ENCODE assay signal across 1 cellular context in the genomic region with DNA sequence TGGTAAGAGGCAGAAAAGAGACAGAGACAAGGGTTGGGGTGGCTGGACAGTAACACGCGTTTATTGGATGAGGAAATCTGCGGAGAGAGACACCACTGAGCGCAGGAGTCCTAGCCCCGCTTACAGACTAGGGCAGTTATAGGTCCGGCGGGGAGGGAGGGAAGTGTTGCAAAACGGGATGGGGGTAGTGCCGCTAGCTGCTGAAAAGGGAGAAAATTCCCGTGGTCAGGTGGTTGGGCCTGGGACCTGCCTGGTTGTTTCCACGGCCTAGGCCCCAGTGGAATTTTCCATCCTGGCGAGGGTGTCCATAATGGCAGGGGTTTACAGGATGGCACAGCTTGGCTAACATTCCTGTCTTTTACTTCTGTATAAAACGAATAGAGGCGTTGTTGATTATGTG.
TF ChIP-seq lines count a peak whose summit lies in the region.

No MANE protein-coding gene starts in this region.

TF ChIP-seq in HepG2, 621 proteins besides CTCF, POLR2A, EP300 and RAD21 (continued from another document and continues in another):
- TF ChIP-seq, protein P1, sequence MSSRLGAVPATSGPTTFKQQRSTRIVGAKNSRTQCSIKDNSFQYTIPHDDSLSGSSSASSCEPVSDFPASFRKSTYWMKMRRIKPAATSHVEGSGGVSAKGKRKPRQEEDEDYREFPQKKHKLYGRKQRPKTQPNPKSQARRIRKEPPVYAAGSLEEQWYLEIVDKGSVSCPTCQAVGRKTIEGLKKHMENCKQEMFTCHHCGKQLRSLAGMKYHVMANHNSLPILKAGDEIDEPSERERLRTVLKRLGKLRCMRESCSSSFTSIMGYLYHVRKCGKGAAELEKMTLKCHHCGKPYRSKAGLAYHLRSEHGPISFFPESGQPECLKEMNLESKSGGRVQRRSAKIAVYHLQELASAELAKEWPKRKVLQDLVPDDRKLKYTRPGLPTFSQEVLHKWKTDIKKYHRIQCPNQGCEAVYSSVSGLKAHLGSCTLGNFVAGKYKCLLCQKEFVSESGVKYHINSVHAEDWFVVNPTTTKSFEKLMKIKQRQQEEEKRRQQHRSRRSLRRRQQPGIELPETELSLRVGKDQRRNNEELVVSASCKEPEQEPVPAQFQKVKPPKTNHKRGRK (CRISPR knock-in tag; IDR thresholded peaks at IDR 0.05), result no peak
- TF ChIP-seq NRL (CRISPR knock-in tag; IDR thresholded peaks at IDR 0.05; ENCODE audit: borderline replicate concordance) (no peak), ATF1 (CRISPR knock-in tag; IDR thresholded peaks at IDR 0.05) (no peak), YEATS4 (CRISPR knock-in tag; IDR thresholded peaks at IDR 0.05; ENCODE audit: borderline replicate concordance) (0 out of 2 replicates have a peak, but pooled peaks have one; percentile 19), SATB2 (CRISPR knock-in tag; IDR thresholded peaks at IDR 0.05) (no peak), SKI (IDR thresholded peaks at IDR 0.05; ENCODE audit: partially characterized antibody) (no peak), MYC (CRISPR knock-in tag; IDR thresholded peaks at IDR 0.05; ENCODE audit: borderline replicate concordance) (no peak), ZNF746 (CRISPR knock-in tag; IDR thresholded peaks at IDR 0.05) (no peak), HNF4A (CRISPR knock-in tag; IDR thresholded peaks at IDR 0.05) (peak; percentile 1; the same call in 1 of the 2 replicates), ZNF350 (CRISPR knock-in tag; IDR thresholded peaks at IDR 0.05; ENCODE audit: borderline replicate concordance, low read depth) (no peak), ZNF792 (CRISPR knock-in tag; IDR thresholded peaks at IDR 0.05) (no peak), CBX1 (IDR thresholded peaks at IDR 0.05; ENCODE audit: low read depth) (no peak), SPEN (CRISPR knock-in tag; IDR thresholded peaks at IDR 0.05; ENCODE audit: low read depth) (no peak), ZNF777 (CRISPR knock-in tag; IDR thresholded peaks at IDR 0.05) (no peak), ZNF788 (CRISPR knock-in tag; IDR thresholded peaks at IDR 0.05; ENCODE audit: borderline replicate concordance) (no peak), CEBPB (IDR thresholded peaks at IDR 0.05; ENCODE audit: borderline replicate concordance, low read depth, low read length) (peak; percentile 53; the same call in 1 of the 2 replicates), ZNF160 (CRISPR knock-in tag; IDR thresholded peaks at IDR 0.05) (no peak), ZFY (CRISPR knock-in tag; IDR thresholded peaks at IDR 0.05) (peak; percentile 74), SP1 (IDR thresholded peaks at IDR 0.05) (no peak), SP1 (CRISPR knock-in tag; IDR thresholded peaks at IDR 0.05) (no peak), GTF3A (CRISPR knock-in tag; conservative IDR thresholded peaks at IDR 0.05) (no peak), SALL1 (CRISPR knock-in tag; IDR thresholded peaks at IDR 0.05) (peak; percentile 22; the same call in 1 of the 2 replicates), PHF8 (CRISPR knock-in tag; IDR thresholded peaks at IDR 0.05) (no peak; the same call in 1 of the 2 replicates)
- TF ChIP-seq, protein P2, sequence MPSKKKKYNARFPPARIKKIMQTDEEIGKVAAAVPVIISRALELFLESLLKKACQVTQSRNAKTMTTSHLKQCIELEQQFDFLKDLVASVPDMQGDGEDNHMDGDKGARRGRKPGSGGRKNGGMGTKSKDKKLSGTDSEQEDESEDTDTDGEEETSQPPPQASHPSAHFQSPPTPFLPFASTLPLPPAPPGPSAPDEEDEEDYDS (CRISPR knock-in tag; IDR thresholded peaks at IDR 0.05), result no peak; the same call in 1 of the 2 replicates
- TF ChIP-seq, protein P3, sequence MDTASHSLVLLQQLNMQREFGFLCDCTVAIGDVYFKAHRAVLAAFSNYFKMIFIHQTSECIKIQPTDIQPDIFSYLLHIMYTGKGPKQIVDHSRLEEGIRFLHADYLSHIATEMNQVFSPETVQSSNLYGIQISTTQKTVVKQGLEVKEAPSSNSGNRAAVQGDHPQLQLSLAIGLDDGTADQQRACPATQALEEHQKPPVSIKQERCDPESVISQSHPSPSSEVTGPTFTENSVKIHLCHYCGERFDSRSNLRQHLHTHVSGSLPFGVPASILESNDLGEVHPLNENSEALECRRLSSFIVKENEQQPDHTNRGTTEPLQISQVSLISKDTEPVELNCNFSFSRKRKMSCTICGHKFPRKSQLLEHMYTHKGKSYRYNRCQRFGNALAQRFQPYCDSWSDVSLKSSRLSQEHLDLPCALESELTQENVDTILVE (CRISPR knock-in tag; IDR thresholded peaks at IDR 0.05), result no peak
- TF ChIP-seq, protein P4, sequence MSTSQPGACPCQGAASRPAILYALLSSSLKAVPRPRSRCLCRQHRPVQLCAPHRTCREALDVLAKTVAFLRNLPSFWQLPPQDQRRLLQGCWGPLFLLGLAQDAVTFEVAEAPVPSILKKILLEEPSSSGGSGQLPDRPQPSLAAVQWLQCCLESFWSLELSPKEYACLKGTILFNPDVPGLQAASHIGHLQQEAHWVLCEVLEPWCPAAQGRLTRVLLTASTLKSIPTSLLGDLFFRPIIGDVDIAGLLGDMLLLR (CRISPR knock-in tag; IDR thresholded peaks at IDR 0.05), result no peak
- TF ChIP-seq, protein P5, sequence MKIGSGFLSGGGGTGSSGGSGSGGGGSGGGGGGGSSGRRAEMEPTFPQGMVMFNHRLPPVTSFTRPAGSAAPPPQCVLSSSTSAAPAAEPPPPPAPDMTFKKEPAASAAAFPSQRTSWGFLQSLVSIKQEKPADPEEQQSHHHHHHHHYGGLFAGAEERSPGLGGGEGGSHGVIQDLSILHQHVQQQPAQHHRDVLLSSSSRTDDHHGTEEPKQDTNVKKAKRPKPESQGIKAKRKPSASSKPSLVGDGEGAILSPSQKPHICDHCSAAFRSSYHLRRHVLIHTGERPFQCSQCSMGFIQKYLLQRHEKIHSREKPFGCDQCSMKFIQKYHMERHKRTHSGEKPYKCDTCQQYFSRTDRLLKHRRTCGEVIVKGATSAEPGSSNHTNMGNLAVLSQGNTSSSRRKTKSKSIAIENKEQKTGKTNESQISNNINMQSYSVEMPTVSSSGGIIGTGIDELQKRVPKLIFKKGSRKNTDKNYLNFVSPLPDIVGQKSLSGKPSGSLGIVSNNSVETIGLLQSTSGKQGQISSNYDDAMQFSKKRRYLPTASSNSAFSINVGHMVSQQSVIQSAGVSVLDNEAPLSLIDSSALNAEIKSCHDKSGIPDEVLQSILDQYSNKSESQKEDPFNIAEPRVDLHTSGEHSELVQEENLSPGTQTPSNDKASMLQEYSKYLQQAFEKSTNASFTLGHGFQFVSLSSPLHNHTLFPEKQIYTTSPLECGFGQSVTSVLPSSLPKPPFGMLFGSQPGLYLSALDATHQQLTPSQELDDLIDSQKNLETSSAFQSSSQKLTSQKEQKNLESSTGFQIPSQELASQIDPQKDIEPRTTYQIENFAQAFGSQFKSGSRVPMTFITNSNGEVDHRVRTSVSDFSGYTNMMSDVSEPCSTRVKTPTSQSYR (CRISPR knock-in tag; IDR thresholded peaks at IDR 0.05; ENCODE audit: borderline replicate concordance), result peak; percentile 84
- TF ChIP-seq, protein P6, sequence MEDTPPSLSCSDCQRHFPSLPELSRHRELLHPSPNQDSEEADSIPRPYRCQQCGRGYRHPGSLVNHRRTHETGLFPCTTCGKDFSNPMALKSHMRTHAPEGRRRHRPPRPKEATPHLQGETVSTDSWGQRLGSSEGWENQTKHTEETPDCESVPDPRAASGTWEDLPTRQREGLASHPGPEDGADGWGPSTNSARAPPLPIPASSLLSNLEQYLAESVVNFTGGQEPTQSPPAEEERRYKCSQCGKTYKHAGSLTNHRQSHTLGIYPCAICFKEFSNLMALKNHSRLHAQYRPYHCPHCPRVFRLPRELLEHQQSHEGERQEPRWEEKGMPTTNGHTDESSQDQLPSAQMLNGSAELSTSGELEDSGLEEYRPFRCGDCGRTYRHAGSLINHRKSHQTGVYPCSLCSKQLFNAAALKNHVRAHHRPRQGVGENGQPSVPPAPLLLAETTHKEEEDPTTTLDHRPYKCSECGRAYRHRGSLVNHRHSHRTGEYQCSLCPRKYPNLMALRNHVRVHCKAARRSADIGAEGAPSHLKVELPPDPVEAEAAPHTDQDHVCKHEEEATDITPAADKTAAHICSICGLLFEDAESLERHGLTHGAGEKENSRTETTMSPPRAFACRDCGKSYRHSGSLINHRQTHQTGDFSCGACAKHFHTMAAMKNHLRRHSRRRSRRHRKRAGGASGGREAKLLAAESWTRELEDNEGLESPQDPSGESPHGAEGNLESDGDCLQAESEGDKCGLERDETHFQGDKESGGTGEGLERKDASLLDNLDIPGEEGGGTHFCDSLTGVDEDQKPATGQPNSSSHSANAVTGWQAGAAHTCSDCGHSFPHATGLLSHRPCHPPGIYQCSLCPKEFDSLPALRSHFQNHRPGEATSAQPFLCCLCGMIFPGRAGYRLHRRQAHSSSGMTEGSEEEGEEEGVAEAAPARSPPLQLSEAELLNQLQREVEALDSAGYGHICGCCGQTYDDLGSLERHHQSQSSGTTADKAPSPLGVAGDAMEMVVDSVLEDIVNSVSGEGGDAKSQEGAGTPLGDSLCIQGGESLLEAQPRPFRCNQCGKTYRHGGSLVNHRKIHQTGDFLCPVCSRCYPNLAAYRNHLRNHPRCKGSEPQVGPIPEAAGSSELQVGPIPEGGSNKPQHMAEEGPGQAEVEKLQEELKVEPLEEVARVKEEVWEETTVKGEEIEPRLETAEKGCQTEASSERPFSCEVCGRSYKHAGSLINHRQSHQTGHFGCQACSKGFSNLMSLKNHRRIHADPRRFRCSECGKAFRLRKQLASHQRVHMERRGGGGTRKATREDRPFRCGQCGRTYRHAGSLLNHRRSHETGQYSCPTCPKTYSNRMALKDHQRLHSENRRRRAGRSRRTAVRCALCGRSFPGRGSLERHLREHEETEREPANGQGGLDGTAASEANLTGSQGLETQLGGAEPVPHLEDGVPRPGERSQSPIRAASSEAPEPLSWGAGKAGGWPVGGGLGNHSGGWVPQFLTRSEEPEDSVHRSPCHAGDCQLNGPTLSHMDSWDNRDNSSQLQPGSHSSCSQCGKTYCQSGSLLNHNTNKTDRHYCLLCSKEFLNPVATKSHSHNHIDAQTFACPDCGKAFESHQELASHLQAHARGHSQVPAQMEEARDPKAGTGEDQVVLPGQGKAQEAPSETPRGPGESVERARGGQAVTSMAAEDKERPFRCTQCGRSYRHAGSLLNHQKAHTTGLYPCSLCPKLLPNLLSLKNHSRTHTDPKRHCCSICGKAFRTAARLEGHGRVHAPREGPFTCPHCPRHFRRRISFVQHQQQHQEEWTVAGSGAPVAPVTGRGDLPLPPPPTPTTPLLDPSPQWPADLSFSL (CRISPR knock-in tag; IDR thresholded peaks at IDR 0.05), result no peak
- TF ChIP-seq, protein P7, sequence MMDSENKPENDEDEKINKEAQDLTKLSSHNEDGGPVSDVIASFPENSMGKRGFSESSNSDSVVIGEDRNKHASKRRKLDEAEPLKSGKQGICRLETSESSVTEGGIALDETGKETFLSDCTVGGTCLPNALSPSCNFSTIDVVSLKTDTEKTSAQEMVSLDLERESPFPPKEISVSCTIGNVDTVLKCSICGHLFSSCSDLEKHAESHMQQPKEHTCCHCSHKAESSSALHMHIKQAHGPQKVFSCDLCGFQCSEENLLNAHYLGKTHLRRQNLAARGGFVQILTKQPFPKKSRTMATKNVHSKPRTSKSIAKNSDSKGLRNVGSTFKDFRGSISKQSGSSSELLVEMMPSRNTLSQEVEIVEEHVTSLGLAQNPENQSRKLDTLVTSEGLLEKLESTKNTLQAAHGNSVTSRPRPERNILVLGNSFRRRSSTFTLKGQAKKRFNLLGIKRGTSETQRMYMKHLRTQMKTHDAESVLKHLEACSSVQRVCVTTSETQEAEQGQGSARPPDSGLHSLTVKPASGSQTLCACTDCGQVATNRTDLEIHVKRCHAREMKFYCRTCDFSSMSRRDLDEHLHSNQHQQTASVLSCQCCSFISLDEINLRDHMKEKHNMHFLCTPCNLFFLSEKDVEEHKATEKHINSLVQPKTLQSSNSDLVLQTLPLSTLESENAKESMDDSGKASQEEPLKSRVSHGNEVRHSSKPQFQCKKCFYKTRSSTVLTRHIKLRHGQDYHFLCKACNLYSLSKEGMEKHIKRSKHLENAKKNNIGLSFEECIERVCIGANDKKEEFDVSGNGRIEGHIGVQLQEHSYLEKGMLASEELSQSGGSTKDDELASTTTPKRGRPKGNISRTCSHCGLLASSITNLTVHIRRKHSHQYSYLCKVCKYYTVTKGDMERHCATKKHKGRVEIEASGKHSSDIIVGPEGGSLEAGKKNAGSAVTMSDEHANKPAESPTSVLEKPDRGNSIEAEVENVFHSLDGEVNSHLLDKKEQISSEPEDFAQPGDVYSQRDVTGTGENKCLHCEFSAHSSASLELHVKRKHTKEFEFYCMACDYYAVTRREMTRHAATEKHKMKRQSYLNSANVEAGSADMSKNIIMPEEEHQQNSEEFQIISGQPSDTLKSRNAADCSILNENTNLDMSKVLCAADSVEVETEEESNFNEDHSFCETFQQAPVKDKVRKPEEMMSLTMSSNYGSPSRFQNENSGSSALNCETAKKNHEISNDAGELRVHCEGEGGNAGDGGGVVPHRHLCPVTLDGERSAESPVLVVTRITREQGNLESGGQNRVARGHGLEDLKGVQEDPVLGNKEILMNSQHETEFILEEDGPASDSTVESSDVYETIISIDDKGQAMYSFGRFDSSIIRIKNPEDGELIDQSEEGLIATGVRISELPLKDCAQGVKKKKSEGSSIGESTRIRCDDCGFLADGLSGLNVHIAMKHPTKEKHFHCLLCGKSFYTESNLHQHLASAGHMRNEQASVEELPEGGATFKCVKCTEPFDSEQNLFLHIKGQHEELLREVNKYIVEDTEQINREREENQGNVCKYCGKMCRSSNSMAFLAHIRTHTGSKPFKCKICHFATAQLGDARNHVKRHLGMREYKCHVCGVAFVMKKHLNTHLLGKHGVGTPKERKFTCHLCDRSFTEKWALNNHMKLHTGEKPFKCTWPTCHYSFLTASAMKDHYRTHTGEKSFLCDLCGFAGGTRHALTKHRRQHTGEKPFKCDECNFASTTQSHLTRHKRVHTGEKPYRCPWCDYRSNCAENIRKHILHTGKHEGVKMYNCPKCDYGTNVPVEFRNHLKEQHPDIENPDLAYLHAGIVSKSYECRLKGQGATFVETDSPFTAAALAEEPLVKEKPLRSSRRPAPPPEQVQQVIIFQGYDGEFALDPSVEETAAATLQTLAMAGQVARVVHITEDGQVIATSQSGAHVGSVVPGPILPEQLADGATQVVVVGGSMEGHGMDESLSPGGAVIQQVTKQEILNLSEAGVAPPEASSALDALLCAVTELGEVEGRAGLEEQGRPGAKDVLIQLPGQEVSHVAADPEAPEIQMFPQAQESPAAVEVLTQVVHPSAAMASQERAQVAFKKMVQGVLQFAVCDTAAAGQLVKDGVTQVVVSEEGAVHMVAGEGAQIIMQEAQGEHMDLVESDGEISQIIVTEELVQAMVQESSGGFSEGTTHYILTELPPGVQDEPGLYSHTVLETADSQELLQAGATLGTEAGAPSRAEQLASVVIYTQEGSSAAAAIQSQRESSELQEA (CRISPR knock-in tag; IDR thresholded peaks at IDR 0.05; ENCODE audit: not compliant biosample characterization), result no peak
- TF ChIP-seq, protein P8, sequence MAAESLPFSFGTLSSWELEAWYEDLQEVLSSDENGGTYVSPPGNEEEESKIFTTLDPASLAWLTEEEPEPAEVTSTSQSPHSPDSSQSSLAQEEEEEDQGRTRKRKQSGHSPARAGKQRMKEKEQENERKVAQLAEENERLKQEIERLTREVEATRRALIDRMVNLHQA (CRISPR knock-in tag; IDR thresholded peaks at IDR 0.05), result no peak
- TF ChIP-seq, protein P9, sequence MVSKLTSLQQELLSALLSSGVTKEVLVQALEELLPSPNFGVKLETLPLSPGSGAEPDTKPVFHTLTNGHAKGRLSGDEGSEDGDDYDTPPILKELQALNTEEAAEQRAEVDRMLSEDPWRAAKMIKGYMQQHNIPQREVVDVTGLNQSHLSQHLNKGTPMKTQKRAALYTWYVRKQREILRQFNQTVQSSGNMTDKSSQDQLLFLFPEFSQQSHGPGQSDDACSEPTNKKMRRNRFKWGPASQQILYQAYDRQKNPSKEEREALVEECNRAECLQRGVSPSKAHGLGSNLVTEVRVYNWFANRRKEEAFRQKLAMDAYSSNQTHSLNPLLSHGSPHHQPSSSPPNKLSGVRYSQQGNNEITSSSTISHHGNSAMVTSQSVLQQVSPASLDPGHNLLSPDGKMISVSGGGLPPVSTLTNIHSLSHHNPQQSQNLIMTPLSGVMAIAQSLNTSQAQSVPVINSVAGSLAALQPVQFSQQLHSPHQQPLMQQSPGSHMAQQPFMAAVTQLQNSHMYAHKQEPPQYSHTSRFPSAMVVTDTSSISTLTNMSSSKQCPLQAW (CRISPR knock-in tag; IDR thresholded peaks at IDR 0.05), result no peak
